21 cellular contexts compared by ENCODE assay signal in genomic region chr13:111552891-111553637, GRCh38.
DNase-seq lines count a peak whose midpoint lies in the region; ATAC-seq, FAIRE-seq and TF ChIP-seq lines count a peak whose summit lies in the region.
"Had no signal": no experiment of that assay in that cellular context is flagged by ENCODE, and none has a peak within 500 bp of the region (broad histone marks: within the 10 kb centered on the region; RNA-seq: fewer than 3 reads in every experiment).

No MANE protein-coding gene starts in this region.

- no peak overlapping the region for H3K4me2 ChIP-seq in HepG2 (ENCODE audit: low read depth, low read length)

- peaks cover 7% of the 10 kb centered on the region for H3K27me3 Mint-ChIP-seq in activated naive CD8-positive, alpha-beta T cell treated with anti-CD3 and anti-CD28 coated beads for 36 hours

- TF ChIP-seq POLR2A in HepG2 (IDR thresholded peaks at IDR 0.05; ENCODE audit: insufficient read depth in 1 of 2, low read depth in 2 of 2, low read length in 2 of 2) = no peak

- H3K79me2 ChIP-seq in HepG2 (ENCODE audit: insufficient read depth, low read length) = no peaks in the 10 kb centered on the region

- no peaks in the 10 kb centered on the region for H3K4me1 ChIP-seq in HepG2 (ENCODE audit: insufficient read depth, low read length)
- H3K4me1 ChIP-seq: BE2C, Caco-2 had no signal

- peaks cover 1 to 18% of the 10 kb centered on the region in 2 experiments; a peak in 1 of 5 replicates for H3K27me3 ChIP-seq in HepG2 (ENCODE audit: control insufficient read depth in 1 of 2, insufficient read depth in 2 of 2, low read length in 2 of 2)

- no peak for TF ChIP-seq EP300 in HepG2 (IDR thresholded peaks at IDR 0.05; ENCODE audit: low read depth in 2 of 2, low read length in 2 of 2)
- TF ChIP-seq EP300 in HepG2 (CRISPR knock-in tag; IDR thresholded peaks at IDR 0.05; ENCODE audit: borderline replicate concordance) = no peak

- no peak for TF ChIP-seq RAD21 in HepG2 (CRISPR knock-in tag; IDR thresholded peaks at IDR 0.05)

- H3K4me1 Mint-ChIP-seq in activated naive CD8-positive, alpha-beta T cell treated with anti-CD3 and anti-CD28 coated beads for 36 hours = no peaks in the 10 kb centered on the region
- H3K4me1 Mint-ChIP-seq: CD4-positive, CD25-positive, alpha-beta regulatory T cell had no signal

- WGBS in HepG2 (ENCODE audit: low lambda C conversion rate) = 7% methylated on average over 9 of the region's 9 CpGs

- no peaks in the 10 kb centered on the region for H3K9me3 ChIP-seq in HepG2 (ENCODE audit: low read length)
- H3K9me3 ChIP-seq: BE2C, Caco-2 had no signal

- H4K20me1 ChIP-seq in HepG2 (ENCODE audit: insufficient read depth, low read length) = no peaks in the 10 kb centered on the region

- POLR2A ChIA-PET in HepG2 (lab: Yijun Ruan, JAX) = no interaction called here

- H3K27ac ChIP-seq in coronary artery = no peak overlapping the region
- H3K27ac ChIP-seq in HepG2 (ENCODE audit: extremely low read length, insufficient read depth, low read length) = no peak overlapping the region

- in situ Hi-C loops in HepG2 (cut with HindIII; ENCODE audit: extremely low pct_ligation_motif_present, low pct_unique_long_range_greater_than_20kb) = no loop called here

- intact Hi-C loops in HepG2 (cut with micrococcal nuclease; ENCODE audit: unreplicated experiment) (no loop called here), posterior vena cava (cut with DNase I) (no loop called here)

- no peaks in the 10 kb centered on the region for H3K36me3 ChIP-seq in HepG2 (replicated peaks in 1 of 2; ENCODE audit: control insufficient read depth in 1 of 2, insufficient read depth in 2 of 2, low read length in 2 of 2)
- H3K36me3 ChIP-seq: BE2C had no signal

- no peak overlapping the region for H3K4me3 ChIP-seq in coronary artery
- H3K4me3 ChIP-seq in HepG2 (replicated peaks in 1 of 3; ENCODE audit: insufficient read depth in 1 of 3, low read depth in 2 of 3, low read length in 3 of 3) = no peak overlapping the region

- no peak overlapping the region for H3K27ac Mint-ChIP-seq in activated naive CD8-positive, alpha-beta T cell treated with anti-CD3 and anti-CD28 coated beads for 36 hours
- H3K27ac Mint-ChIP-seq: CD4-positive, CD25-positive, alpha-beta regulatory T cell; HFFc6 had no signal

- DNase-seq in coronary artery (ENCODE audit: low spot score) = peak; percentile 56
- DNase-seq in HepG2 (ENCODE audit: low spot score) = no peak
- peak; percentile 63 for DNase-seq in posterior vena cava (ENCODE audit: low spot score)
- DNase-seq in Kasumi-1 (lab: John Stamatoyannopoulos, UW) = no peak
- no peak for DNase-seq in activated naive CD8-positive, alpha-beta T cell treated with anti-CD3 and anti-CD28 coated beads for 36 hours
- DNase-seq: ACHN; BE2C; C1 segment of cervical spinal cord; Caco-2; CD4-positive, CD25-positive, alpha-beta regulatory T cell; DMS79; GDM1; GOT3; H7; HFFc6 had no signal

- no peak overlapping the region for H2AFZ ChIP-seq in HepG2 (ENCODE audit: low read length)

- H3K36me3 Mint-ChIP-seq in activated naive CD8-positive, alpha-beta T cell treated with anti-CD3 and anti-CD28 coated beads for 36 hours = no peaks in the 10 kb centered on the region
- H3K36me3 Mint-ChIP-seq: CD4-positive, CD25-positive, alpha-beta regulatory T cell had no signal

- no TSS peak for BruUV-seq in HepG2 (replicated peaks; lab: Mats Ljungman, UMichigan)

- ATAC-seq in HepG2 (peak; percentile 56; the same call in 2 of the 3 replicates), GM21423 (IDR thresholded peaks at IDR 0.05; ENCODE audit: unreplicated experiment) (no peak)
- ATAC-seq: HCT116 had no signal

- CTCF ChIA-PET in HepG2 (lab: Yijun Ruan, JAX; ENCODE audit: low intra/inter-chr PET ratio, low total read pairs) = no interaction called here

- no peaks in the 10 kb centered on the region for H3K9me3 Mint-ChIP-seq in activated naive CD8-positive, alpha-beta T cell treated with anti-CD3 and anti-CD28 coated beads for 36 hours

- FAIRE-seq in HepG2 (lab: Jason Lieb, UNC) = no peak
- FAIRE-seq: A204.1, D721Med, GM12892, GM18507 had no signal

- TF ChIP-seq CTCF in coronary artery (IDR thresholded peaks at IDR 0.05) (no peak), HepG2 (CRISPR knock-in tag; IDR thresholded peaks at IDR 0.05) (no peak)

- no peak overlapping the region for H3K4me3 Mint-ChIP-seq in activated naive CD8-positive, alpha-beta T cell treated with anti-CD3 and anti-CD28 coated beads for 36 hours
- H3K4me3 Mint-ChIP-seq: CD4-positive, CD25-positive, alpha-beta regulatory T cell; HFFc6 had no signal

- H3K9ac ChIP-seq in HepG2 (ENCODE audit: insufficient read depth, low read depth, low read length) = no peak overlapping the region

TF ChIP-seq in HepG2, 621 proteins besides CTCF, POLR2A, EP300 and RAD21:
- TF ChIP-seq REST (IDR thresholded peaks at IDR 0.05; ENCODE audit: borderline replicate concordance in 1 of 2, low read depth in 1 of 2, low read length in 2 of 2) = no peak
- no peak for TF ChIP-seq ZNF234 (CRISPR knock-in tag; conservative IDR thresholded peaks at IDR 0.05)
- no peak for TF ChIP-seq HNRNPH1 (optimal IDR thresholded peaks at IDR 0.05; ENCODE audit: low read depth, low read length)
- TF ChIP-seq KAT8 (CRISPR knock-in tag; IDR thresholded peaks at IDR 0.05) = no peak
- no peak for TF ChIP-seq HDAC2 (CRISPR knock-in tag; IDR thresholded peaks at IDR 0.05)
- no peak for TF ChIP-seq BORCS8-MEF2B (CRISPR knock-in tag; IDR thresholded peaks at IDR 0.05)
- TF ChIP-seq ONECUT2 (CRISPR knock-in tag; IDR thresholded peaks at IDR 0.05) = no peak
- TF ChIP-seq HCFC1 (IDR thresholded peaks at IDR 0.05; ENCODE audit: low read depth, low read length) = no peak
- TF ChIP-seq SRSF1 (optimal IDR thresholded peaks at IDR 0.05; ENCODE audit: low read depth, low read length) = no peak
- TF ChIP-seq KLF9 (CRISPR knock-in tag; IDR thresholded peaks at IDR 0.05; ENCODE audit: low read depth) = no peak
- no peak for TF ChIP-seq ZFP41 (CRISPR knock-in tag; IDR thresholded peaks at IDR 0.05; ENCODE audit: borderline replicate concordance)

Comparison
In these comparisons a context has a peak if more than half of its experiments do, and no peak if none do; other contexts are left out.
1. DNase-seq: peak in coronary artery (single experiment) and posterior vena cava (single experiment); none in HepG2 (single experiment), Kasumi-1 (0 of 2) and activated naive CD8-positive, alpha-beta T cell treated with anti-CD3 and anti-CD28 coated beads for 36 hours (single experiment).